In genomic region chr12:6342140-6342889, GRCh38 we compare ENCODE assay signal across 9 cellular contexts. TPM values are rescaled to one million over a fixed set of nuclear protein-coding genes. Genes with fewer than 3 reads are reported as not detected.
DNase-seq lines count a peak whose midpoint lies in the region; ATAC-seq and TF ChIP-seq lines count a peak whose summit lies in the region.
"Had no signal": no experiment of that assay in that cellular context is flagged by ENCODE, and none has a peak within 500 bp of the region (broad histone marks: within the 10 kb centered on the region; RNA-seq: fewer than 3 reads in every experiment).

No MANE protein-coding gene starts in this region.

- H3K4me3 ChIP-seq in AG09309 (ENCODE audit: control insufficient read depth, low read depth, low read length) (peak overlapping the region; percentile 63), MG63 (peak overlapping the region; percentile 99), epithelial cell of esophagus (ENCODE audit: low read length) (peak overlapping the region; percentile 97), neural cell (ENCODE audit: low read length) (peak overlapping the region; percentile 60)

- H3K36me3 ChIP-seq in MG63 (peaks cover 37% of the 10 kb centered on the region), neural cell (ENCODE audit: insufficient read depth, low read length) (no peaks in the 10 kb centered on the region)

- H3K9ac ChIP-seq in neural cell (ENCODE audit: low read length), result no peak overlapping the region

- DNase-seq in AG09309 (ENCODE audit: low read depth) (no peak), MG63 (no peak), epithelial cell of esophagus (ENCODE audit: low read depth) (no peak), DMS153 (lab: John Stamatoyannopoulos, UW) (no peak), NCI-H2029 (lab: John Stamatoyannopoulos, UW) (no peak)

- no peak overlapping the region for H3K27ac ChIP-seq in neural cell (ENCODE audit: low read length)

- TF ChIP-seq EP300 in neural cell (conservative IDR thresholded peaks at IDR 0.05; ENCODE audit: poor library complexity, severe bottlenecking), result no peak

- ATAC-seq in GM21619 (IDR thresholded peaks at IDR 0.05; ENCODE audit: unreplicated experiment) (no peak), GM18511 (IDR thresholded peaks at IDR 0.05; ENCODE audit: unreplicated experiment) (no peak)

- no peak overlapping the region for H2AFZ ChIP-seq in neural cell (ENCODE audit: low read depth, low read length)

- TF ChIP-seq CTCF in AG09309 (IDR thresholded peaks at IDR 0.05; ENCODE audit: control insufficient read depth, insufficient read depth, low read depth, low read length, missing control alignments) (no peak), epithelial cell of esophagus (IDR thresholded peaks at IDR 0.05; ENCODE audit: insufficient read depth, low read depth, low read length, missing control alignments) (no peak), neural cell (IDR thresholded peaks at IDR 0.05; ENCODE audit: poor library complexity, severe bottlenecking) (no peak)

- no peaks in the 10 kb centered on the region for H3F3A ChIP-seq in neural cell (ENCODE audit: insufficient read depth, low read length, poor library complexity, severe bottlenecking)

- H3K4me2 ChIP-seq in neural cell (ENCODE audit: low read length), result no peak overlapping the region

- TF ChIP-seq RAD21 in neural cell (conservative IDR thresholded peaks at IDR 0.05), result no peak

- H3K9me2 ChIP-seq in neural cell (ENCODE audit: insufficient read depth, low read length), result no peaks in the 10 kb centered on the region

- H3K27me3 ChIP-seq in MG63, result no peaks in the 10 kb centered on the region
- no peaks in the 10 kb centered on the region for H3K27me3 ChIP-seq in neural cell (ENCODE audit: insufficient read depth, low read depth, low read length)

- H4K20me1 ChIP-seq in neural cell (ENCODE audit: insufficient read depth), result no peaks in the 10 kb centered on the region

- no peaks in the 10 kb centered on the region for H3K9me3 ChIP-seq in MG63
- H3K9me3 ChIP-seq in neural cell (ENCODE audit: low read length), result no peaks in the 10 kb centered on the region

- H3K79me2 ChIP-seq in neural cell (replicated peaks; ENCODE audit: insufficient read depth, low read length), result no peaks in the 10 kb centered on the region

TF ChIP-seq in neural cell, 6 proteins besides CTCF, POLR2A, EP300 and RAD21:
- TF ChIP-seq SMC3 (conservative IDR thresholded peaks at IDR 0.05; ENCODE audit: poor library complexity) (no peak), TAF1 (IDR thresholded peaks at IDR 0.05; ENCODE audit: low read depth) (no peak), POLR2AphosphoS5 (IDR thresholded peaks at IDR 0.05) (no peak), EZH2 (IDR thresholded peaks at IDR 0.05; ENCODE audit: borderline replicate concordance, insufficient read depth, low read length, poor library complexity, severe bottlenecking) (no peak), MXI1 (conservative IDR thresholded peaks at IDR 0.05; ENCODE audit: poor library complexity, severe bottlenecking) (no peak), REST (IDR thresholded peaks at IDR 0.05; ENCODE audit: borderline replicate concordance) (no peak)

RNA-seq across cellular contexts. Expression of gene TNFRSF1A, which starts 0.4 kb away (rescaled TPM):
- total RNA-seq in MG63 (2014; rRNA removed; shearing (Covaris generic); ENCODE audit: low replicate concordance), result 181 and 208 TPM in 2 replicates
- 4.5 and 6.7 TPM in 2 replicates for polyA plus RNA-seq in neural cell
- polyA minus RNA-seq in neural cell, result 1.6 and 3.7 TPM in 2 replicates

RNA-seq across cellular contexts. Expression of gene PLEKHG6, which starts 31.8 kb away (rescaled TPM):
- total RNA-seq in MG63 (2014; rRNA removed; shearing (Covaris generic); ENCODE audit: low replicate concordance), result not detected in 2 replicates
- polyA plus RNA-seq in neural cell, result not detected in 2 replicates
- polyA minus RNA-seq in neural cell, result not detected in 2 replicates
- total RNA-seq: activated T-cell treated with anti-CD3 and anti-CD28 coated beads, Interleukin-2, amount 50 U/mL, for 72 hours had no signal

RNA-seq across cellular contexts. Expression of gene SCNN1A, which starts 33.0 kb away (rescaled TPM):
- 0.07 and 0.66 TPM in 2 replicates for total RNA-seq in MG63 (2014; rRNA removed; shearing (Covaris generic); ENCODE audit: low replicate concordance)
- not detected in 2 replicates for polyA plus RNA-seq in neural cell
- not detected in 2 replicates for polyA minus RNA-seq in neural cell

RNA-seq across cellular contexts. Expression of gene LTBR, which starts 41.6 kb away (rescaled TPM):
- 35.0 and 61.5 TPM in 2 replicates for total RNA-seq in MG63 (2014; rRNA removed; shearing (Covaris generic); ENCODE audit: low replicate concordance)
- not detected in 2 replicates for polyA plus RNA-seq in neural cell
- not detected in 2 replicates for polyA minus RNA-seq in neural cell
